In genomic region chr19:11237321-11237720, GRCh38 we compare ENCODE assay signal across 28 cellular contexts. TPM values are rescaled to one million over a fixed set of nuclear protein-coding genes. Genes with fewer than 3 reads are reported as not detected.
"Had no signal": no experiment of that assay in that cellular context is flagged by ENCODE, and none has a peak within 500 bp of the region (broad histone marks: within the 10 kb centered on the region; RNA-seq: fewer than 3 reads in every experiment).

No MANE protein-coding gene starts in this region.

- H2AFZ ChIP-seq: PC-9 had no signal

- H3K27me3 ChIP-seq: brain microvascular endothelial cell, cardiac muscle cell had no signal

- DNase-seq: activated CD4-positive, alpha-beta T cell treated with anti-CD3 and anti-CD28 coated beads for 48 hours; activated CD4-positive, alpha-beta T cell treated with anti-CD3 and anti-CD28 coated beads, Interleukin-2, amount 50 U/mL, for 4 hours; activated CD4-positive, CD25-positive, alpha-beta regulatory T cell treated with anti-CD3 and anti-CD28 coated beads, Interleukin-2, amount 50 U/mL, for 72 hours; activated CD8-positive, alpha-beta T cell treated with anti-CD3 and anti-CD28 coated beads, Interleukin-2, amount 10 ng/mL, durations not matched to agents 7 days and 5 days; activated effector memory CD4-positive, alpha-beta T cell treated with anti-CD3 and anti-CD28 coated beads, Interleukin-2, amount 50 U/mL, for 16 hours; activated naive CD4-positive, alpha-beta T cell treated with Interleukin-2 at 50 U/mL for 16 hours; activated T-cell treated with anti-CD3 and anti-CD28 coated beads, Interleukin-2, amount 50 U/mL, for 24 hours; amygdala; brain microvascular endothelial cell; IMR-90; Kasumi-1; KBM-7; NCI-H1048; NCI-H1417; NCI-H1930; NCI-H2107; NCI-H2171 treated with DMSO at 0.1 percent for 48 hours; NCI-H226; NCI-H510A; NCI-H69; PC-9; SIG-M5; T-helper 17 cell; T-helper 9 cell had no signal

- H3K36me3 Mint-ChIP-seq: activated naive CD8-positive, alpha-beta T cell had no signal

- H3K4me3 Mint-ChIP-seq: activated CD8-positive, alpha-beta T cell treated with anti-CD3 and anti-CD28 coated beads, Interleukin-2, amount 10 ng/mL, durations not matched to agents 7 days and 5 days; activated naive CD8-positive, alpha-beta T cell; activated T-cell treated with anti-CD3 and anti-CD28 coated beads, Interleukin-2, amount 50 U/mL, for 24 hours; activated T-helper 1 cell treated with anti-CD3 and anti-CD28 coated beads, Interleukin-12 subunit alpha, Interleukin-12 subunit beta, Interleukin-2, Interleukin-4 antibody, amounts not matched to agents 30 ng/mL and 10 ng/mL and 1 ng/mL, durations not matched to agents 14 hours and 24 hours and 36 hours; T-helper 17 cell; WTC11 had no signal

- H3K4me2 ChIP-seq: PC-9 had no signal

- H3K36me3 ChIP-seq: cardiac muscle cell had no signal

- H3K27ac ChIP-seq: brain microvascular endothelial cell, cardiac muscle cell, PC-9 had no signal

- H3K4me3 ChIP-seq: cardiac muscle cell, PC-9 had no signal

- H3K27ac Mint-ChIP-seq: activated naive CD8-positive, alpha-beta T cell; activated T-cell treated with anti-CD3 and anti-CD28 coated beads, Interleukin-2, amount 50 U/mL, for 24 hours; activated T-helper 1 cell treated with anti-CD3 and anti-CD28 coated beads, Interleukin-12 subunit alpha, Interleukin-12 subunit beta, Interleukin-2, Interleukin-4 antibody, amounts not matched to agents 30 ng/mL and 10 ng/mL and 1 ng/mL, durations not matched to agents 14 hours and 24 hours and 36 hours; T-helper 17 cell; WTC11 had no signal

RNA-seq across cellular contexts. Expression of gene ANGPTL8, which starts 2.1 kb away (rescaled TPM):
- total RNA-seq: activated CD8-positive, alpha-beta T cell treated with anti-CD3 and anti-CD28 coated beads, Interleukin-2, amount 10 ng/mL, durations not matched to agents 7 days and 5 days; activated T-helper 1 cell treated with anti-CD3 and anti-CD28 coated beads, Interleukin-12 subunit alpha, Interleukin-12 subunit beta, Interleukin-2, Interleukin-4 antibody, amounts not matched to agents 30 ng/mL and 10 ng/mL and 1 ng/mL, durations not matched to agents 14 hours and 24 hours and 36 hours; cardiac muscle cell; IMR-90; PC-9; T-helper 17 cell; WTC11 had no signal
- polyA plus RNA-seq: IMR-90 had no signal

RNA-seq across cellular contexts. Expression of gene TSPAN16, which starts 58.6 kb away (rescaled TPM):
- total RNA-seq: activated CD8-positive, alpha-beta T cell treated with anti-CD3 and anti-CD28 coated beads, Interleukin-2, amount 10 ng/mL, durations not matched to agents 7 days and 5 days; activated T-helper 1 cell treated with anti-CD3 and anti-CD28 coated beads, Interleukin-12 subunit alpha, Interleukin-12 subunit beta, Interleukin-2, Interleukin-4 antibody, amounts not matched to agents 30 ng/mL and 10 ng/mL and 1 ng/mL, durations not matched to agents 14 hours and 24 hours and 36 hours; cardiac muscle cell; IMR-90; PC-9; T-helper 17 cell; WTC11 had no signal
- polyA plus RNA-seq: cardiac muscle cell, IMR-90 had no signal
